Comparison of ENCODE assay signal across 35 cellular contexts in genomic region chr22:31839986-31840385, GRCh38.
"Had no signal": no experiment of that assay in that cellular context is flagged by ENCODE, and none has a peak within 500 bp of the region (broad histone marks: within the 10 kb centered on the region; RNA-seq: fewer than 3 reads in every experiment).

No MANE protein-coding gene starts in this region.

- H3K27me3 ChIP-seq: cardiac muscle cell, MG63, Peyer's patch had no signal

- H3K4me1 Mint-ChIP-seq: activated T-helper 17 cell treated with anti-CD3 and anti-CD28 coated beads, Interleukin-2, amount 50 U/mL, for 72 hours had no signal

- H3K9me3 ChIP-seq: MG63, Peyer's patch had no signal

- H3K4me3 ChIP-seq: cardiac muscle cell, MG63, Peyer's patch had no signal

- ATAC-seq: activated CD8-positive, alpha-beta memory T cell treated with anti-CD3 and anti-CD28 coated beads, Interleukin-2, amount 10 ng/mL, durations not matched to agents 7 days and 5 days; activated T-cell treated with anti-CD3 and anti-CD28 coated beads, Interleukin-2, amount 50 U/mL, for 72 hours; activated T-helper 17 cell treated with anti-CD3 and anti-CD28 coated beads, Interleukin-2, amount 50 U/mL, for 72 hours; PC-3 had no signal

- H3K27ac Mint-ChIP-seq: activated CD4-positive, alpha-beta memory T cell treated with anti-CD3 and anti-CD28 coated beads, Interleukin-2, amount 10 ng/mL, durations not matched to agents 7 days and 5 days; activated CD8-positive, alpha-beta memory T cell treated with anti-CD3 and anti-CD28 coated beads, Interleukin-2, amount 10 ng/mL, durations not matched to agents 7 days and 5 days; activated naive CD8-positive, alpha-beta T cell treated with anti-CD3 and anti-CD28 coated beads for 36 hours; activated T-cell treated with anti-CD3 and anti-CD28 coated beads, Interleukin-2, amount 50 U/mL, for 72 hours had no signal

- H3K4me3 Mint-ChIP-seq: activated CD4-positive, alpha-beta memory T cell treated with anti-CD3 and anti-CD28 coated beads, Interleukin-2, amount 10 ng/mL, durations not matched to agents 7 days and 5 days; activated CD8-positive, alpha-beta memory T cell treated with anti-CD3 and anti-CD28 coated beads, Interleukin-2, amount 10 ng/mL, durations not matched to agents 7 days and 5 days; activated naive CD8-positive, alpha-beta T cell treated with anti-CD3 and anti-CD28 coated beads for 36 hours; activated T-cell treated with anti-CD3 and anti-CD28 coated beads, Interleukin-2, amount 50 U/mL, for 72 hours; activated T-helper 17 cell treated with anti-CD3 and anti-CD28 coated beads, Interleukin-2, amount 50 U/mL, for 72 hours had no signal

- DNase-seq: activated CD4-positive, alpha-beta memory T cell treated with anti-CD3 and anti-CD28 coated beads, Interleukin-2, amount 10 ng/mL, durations not matched to agents 7 days and 5 days; activated CD4-positive, alpha-beta T cell treated with anti-CD3 and anti-CD28 coated beads for 1 hour; activated CD4-positive, alpha-beta T cell treated with anti-CD3 and anti-CD28 coated beads for 48 hours; activated CD4-positive, CD25-positive, alpha-beta regulatory T cell; activated CD8-positive, alpha-beta memory T cell treated with anti-CD3 and anti-CD28 coated beads for 24 hours; activated CD8-positive, alpha-beta memory T cell treated with anti-CD3 and anti-CD28 coated beads, Interleukin-2, amount 10 ng/mL, durations not matched to agents 7 days and 5 days; activated CD8-positive, alpha-beta memory T cell treated with anti-CD3 and anti-CD28 coated beads, Interleukin-2, amount 50 U/mL, for 48 hours; activated effector memory CD4-positive, alpha-beta T cell treated with anti-CD3 and anti-CD28 coated beads, Interleukin-2, amount 50 U/mL, for 16 hours; activated naive CD4-positive, alpha-beta T cell; activated naive CD4-positive, alpha-beta T cell treated with anti-CD3 and anti-CD28 coated beads, Interleukin-2, amount 50 U/mL, for 16 hours; activated naive CD8-positive, alpha-beta T cell treated with anti-CD3 and anti-CD28 coated beads for 36 hours; activated T-cell treated with anti-CD3 and anti-CD28 coated beads, Interleukin-2, amount 50 U/mL, for 72 hours; amniotic stem cell; aorta; Kasumi-1; KBM-7; MG63; NCI-H1048; NCI-H1105 treated with DMSO at 0.1 percent for 48 hours; NCI-H1436; NCI-H1694; NCI-H1930; NCI-H2081 treated with DMSO at 0.1 percent for 48 hours; NCI-H226; NCI-H524 treated with DMSO at 0.1 percent for 48 hours; PC-3; Peyer's patch; RPMI8226; SIG-M5; SW 1271; T-helper 1 cell; T1000; WERI-Rb-1 had no signal

- H3K27me3 Mint-ChIP-seq: activated CD4-positive, alpha-beta memory T cell treated with anti-CD3 and anti-CD28 coated beads, Interleukin-2, amount 10 ng/mL, durations not matched to agents 7 days and 5 days; activated CD8-positive, alpha-beta memory T cell treated with anti-CD3 and anti-CD28 coated beads, Interleukin-2, amount 10 ng/mL, durations not matched to agents 7 days and 5 days; activated naive CD8-positive, alpha-beta T cell treated with anti-CD3 and anti-CD28 coated beads for 36 hours; activated T-helper 17 cell treated with anti-CD3 and anti-CD28 coated beads, Interleukin-2, amount 50 U/mL, for 72 hours had no signal

- H3K27ac ChIP-seq: cardiac muscle cell, Peyer's patch, WERI-Rb-1 had no signal

- H3K9me3 Mint-ChIP-seq: activated CD4-positive, alpha-beta memory T cell treated with anti-CD3 and anti-CD28 coated beads, Interleukin-2, amount 10 ng/mL, durations not matched to agents 7 days and 5 days; activated naive CD8-positive, alpha-beta T cell treated with anti-CD3 and anti-CD28 coated beads for 36 hours; activated T-cell treated with anti-CD3 and anti-CD28 coated beads, Interleukin-2, amount 50 U/mL, for 72 hours; activated T-helper 17 cell treated with anti-CD3 and anti-CD28 coated beads, Interleukin-2, amount 50 U/mL, for 72 hours had no signal

- H3K4me1 ChIP-seq: Peyer's patch had no signal
